9 cellular contexts compared by ENCODE assay signal in genomic region chr9:112112519-112112918, GRCh38.
DNase-seq lines count a peak whose midpoint lies in the region; ATAC-seq and TF ChIP-seq lines count a peak whose summit lies in the region.
"Had no signal": no experiment of that assay in that cellular context is flagged by ENCODE, and none has a peak within 500 bp of the region (broad histone marks: within the 10 kb centered on the region; RNA-seq: fewer than 3 reads in every experiment).

No MANE protein-coding gene starts in this region.

- peaks cover 12% of the 10 kb centered on the region; the same call in 1 of the 2 replicates for H3K36me3 ChIP-seq in PC-9 (ENCODE audit: low read depth)

- CTCF ChIA-PET in PC-9 (lab: Charles Lee) = interaction anchor here (0.7 to 1.8 kb wide), 9 partner anchors 18 to 789 kb away, joined by 3 to 12 read pairs (median 4); partner anchors contain the start of genes HSDL2 and PTBP3

- H3K4me3 ChIP-seq in PC-9 (no peak overlapping the region), epithelial cell of esophagus (ENCODE audit: low read length) (no peak overlapping the region)

- no peak overlapping the region for H2AFZ ChIP-seq in PC-9

- H3K79me2 ChIP-seq in PC-9 (ENCODE audit: low read depth) = peaks cover 28% of the 10 kb centered on the region

- peaks cover 56% of the 10 kb centered on the region for H3F3A ChIP-seq in PC-9 (ENCODE audit: insufficient read depth, low read depth)

- H3K4me2 ChIP-seq in PC-9 = peak overlapping the region; percentile 69

- H3K4me1 ChIP-seq in PC-9 (replicated peaks; ENCODE audit: insufficient read depth) = peaks cover 62% of the 10 kb centered on the region

- no peak for TF ChIP-seq CTCF in PC-9 (conservative IDR thresholded peaks at IDR 0.05)
- TF ChIP-seq CTCF in epithelial cell of esophagus (IDR thresholded peaks at IDR 0.05; ENCODE audit: insufficient read depth, low read depth, low read length, missing control alignments) = no peak

- DNase-seq in ELR (ENCODE audit: low read depth) (peak; percentile 96), PC-9 (peak; percentile 45 to 97), epithelial cell of esophagus (ENCODE audit: low read depth) (peak; percentile 94), pulmonary artery endothelial cell (ENCODE audit: low read depth, low spot score) (peak; percentile 63), posterior cingulate gyrus (no peak)
- DNase-seq in stimulated activated naive CD4-positive, alpha-beta T cell treated with Interleukin-2 at 50 U/mL for 16 hours (lab: John Stamatoyannopoulos, UW) = no peak
- DNase-seq: GF-D8 had no signal

- ATAC-seq in HG02678 (IDR thresholded peaks at IDR 0.05; ENCODE audit: unreplicated experiment) (no peak), HG02642 (IDR thresholded peaks at IDR 0.05; ENCODE audit: poor library complexity, unreplicated experiment) (no peak)

- peak overlapping the region; percentile 95 for H3K27ac ChIP-seq in PC-9

- no peaks in the 10 kb centered on the region for H3K9me2 ChIP-seq in PC-9 (ENCODE audit: insufficient read depth)

- TSS peak; percentile 27 for BruUV-seq in PC-9 (replicated peaks; lab: Mats Ljungman, UMichigan)

- intact Hi-C loops in PC-9 (cut with micrococcal nuclease; ENCODE audit: unreplicated experiment) (loop anchor here (2.0 to 10.0 kb wide), 6 partner anchors 58 to 792 kb away; partner anchors contain the start of gene KIAA1958), posterior cingulate gyrus (cut with DNase I) (no loop called here)

- POLR2A ChIA-PET in PC-9 (lab: Charles Lee; ENCODE audit: unreplicated experiment) = interaction anchor here (0.6 to 0.7 kb wide), 7 partner anchors 75 to 641 kb away, joined by 3 to 13 read pairs (median 3); no protein-coding TSS in a partner anchor

- H3K27me3 ChIP-seq in PC-9 (ENCODE audit: insufficient read depth, low read depth) = no peaks in the 10 kb centered on the region

- H4K20me1 ChIP-seq in PC-9 (ENCODE audit: insufficient read depth) = no peaks in the 10 kb centered on the region

- H3K9me3 ChIP-seq in PC-9 (ENCODE audit: insufficient read depth, low read depth) = no peaks in the 10 kb centered on the region

Comparison
In these comparisons a context has a peak if more than half of its experiments do, and no peak if none do; other contexts are left out.
1. DNase-seq: peak in ELR (single experiment), PC-9 (2 of 2), epithelial cell of esophagus (single experiment) and pulmonary artery endothelial cell (single experiment); none in stimulated activated naive CD4-positive, alpha-beta T cell treated with Interleukin-2 at 50 U/mL for 16 hours (single experiment) and posterior cingulate gyrus (0 of 10).